In genomic region chr13:110305949-110306339, GRCh38 we compare ENCODE assay signal across 11 cellular contexts. TPM values are rescaled to one million over a fixed set of nuclear protein-coding genes. Genes with fewer than 3 reads are reported as not detected.
DNase-seq lines count a peak whose midpoint lies in the region; ATAC-seq and TF ChIP-seq lines count a peak whose summit lies in the region.
"Had no signal": no experiment of that assay in that cellular context is flagged by ENCODE, and none has a peak within 500 bp of the region (broad histone marks: within the 10 kb centered on the region; RNA-seq: fewer than 3 reads in every experiment).

No MANE protein-coding gene starts in this region.

- H3K27me3 Mint-ChIP-seq in GM23338 (ENCODE audit: insufficient read depth, low read depth, poor library complexity) (peaks cover 20% of the 10 kb centered on the region), T-cell (peaks cover 64% of the 10 kb centered on the region in 2 donors)
- peaks cover 80% of the 10 kb centered on the region for H3K27me3 Mint-ChIP-seq in activated naive CD8-positive, alpha-beta T cell treated with anti-CD3 and anti-CD28 coated beads, Interleukin-2, amount 50 U/mL, for 24 hours

- peaks cover 63% of the 10 kb centered on the region for H3K79me2 ChIP-seq in GM23338 (replicated peaks; ENCODE audit: insufficient read depth)

- H3K4me1 Mint-ChIP-seq in GM23338 (peaks cover 38% of the 10 kb centered on the region), T-cell (peaks cover 5 to 14% (median 6%) of the 10 kb centered on the region in 3 donors)
- peaks cover 6% of the 10 kb centered on the region for H3K4me1 Mint-ChIP-seq in activated naive CD8-positive, alpha-beta T cell treated with anti-CD3 and anti-CD28 coated beads, Interleukin-2, amount 50 U/mL, for 24 hours

- no peaks in the 10 kb centered on the region for H3K9me3 ChIP-seq in iPS-15b (ENCODE audit: control insufficient read depth, insufficient read depth, low read length)
- H3K9me3 ChIP-seq in sigmoid colon = no peaks in the 10 kb centered on the region

- TF ChIP-seq EP300 in sigmoid colon (IDR thresholded peaks at IDR 0.05) = no peak

- H3K36me3 ChIP-seq in GM23338 (ENCODE audit: insufficient read depth) (peaks cover 3% of the 10 kb centered on the region; the same call in 1 of the 2 replicates), iPS-15b (ENCODE audit: control insufficient read depth, insufficient read depth, low read length) (no peaks in the 10 kb centered on the region), sigmoid colon (no peaks in the 10 kb centered on the region)

- no peaks in the 10 kb centered on the region; the same call in 1 of the 2 replicates for H4K20me1 ChIP-seq in GM23338 (replicated peaks; ENCODE audit: insufficient read depth)

- H3K4me3 Mint-ChIP-seq in GM23338 (peak overlapping the region; percentile 80), T-cell (no peak overlapping the region)
- H3K4me3 Mint-ChIP-seq in activated naive CD8-positive, alpha-beta T cell treated with anti-CD3 and anti-CD28 coated beads, Interleukin-2, amount 50 U/mL, for 24 hours = no peak overlapping the region

- peaks cover 36% of the 10 kb centered on the region for H3K4me1 ChIP-seq in GM23338 (ENCODE audit: insufficient read depth)
- H3K4me1 ChIP-seq in iPS-15b (ENCODE audit: control insufficient read depth, insufficient read depth, low read length) = peaks cover 3% of the 10 kb centered on the region
- H3K4me1 ChIP-seq in sigmoid colon = peaks cover 0 to 63% (median 62%) of the 10 kb centered on the region in 4 donors

- TF ChIP-seq POLR2A in sigmoid colon (IDR thresholded peaks at IDR 0.05) = no peak

- H3K27me3 ChIP-seq in GM23338 (ENCODE audit: insufficient read depth) = peaks cover 31% of the 10 kb centered on the region
- peaks cover 27% of the 10 kb centered on the region for H3K27me3 ChIP-seq in iPS-15b (ENCODE audit: control insufficient read depth, insufficient read depth, low read length)
- H3K27me3 ChIP-seq in sigmoid colon = no peaks in the 10 kb centered on the region

- H2AFZ ChIP-seq in GM23338 = no peak overlapping the region

- ATAC-seq in GM23338 (no peak), GM18907 (IDR thresholded peaks at IDR 0.05; ENCODE audit: unreplicated experiment) (no peak), T-cell (replicated peaks in 1 of 4) (no peak)
- ATAC-seq in activated naive CD8-positive, alpha-beta T cell treated with anti-CD3 and anti-CD28 coated beads, Interleukin-2, amount 50 U/mL, for 24 hours = no peak

- no peak for DNase-seq in GM23338 (ENCODE audit: low spot score)
- DNase-seq in astrocyte of the cerebellum (ENCODE audit: low read depth) = no peak
- peak; percentile 68 for DNase-seq in sigmoid colon
- no peak for DNase-seq in activated naive CD8-positive, alpha-beta T cell treated with anti-CD3 and anti-CD28 coated beads, Interleukin-2, amount 50 U/mL, for 24 hours
- no peak for DNase-seq in NCI-H1694 treated with DMSO at 0.1 percent for 48 hours (lab: John Stamatoyannopoulos, UW)
- no peak for DNase-seq in T-cell
- DNase-seq: central memory CD4-positive, alpha-beta T cell; NCI-H187; stimulated activated CD4-positive, alpha-beta T cell treated with anti-CD3 and anti-CD28 coated beads, Interleukin-12 subunit alpha, Interleukin-12 subunit beta, amount 100 ng/mL, for 4 hours had no signal

- no peaks in the 10 kb centered on the region for H3F3A ChIP-seq in GM23338 (replicated peaks; ENCODE audit: low read depth)

- H3K27ac ChIP-seq in GM23338 (ENCODE audit: low read depth) (no peak overlapping the region), sigmoid colon (peak overlapping the region; percentile 98 to 100 (median 99))

- intact Hi-C loops in sigmoid colon (cut with DNase I) = loop anchor here (1.0 to 5.0 kb wide), 3 partner anchors 69 to 106 kb away; no protein-coding TSS in a partner anchor

- in situ Hi-C loops in astrocyte of the cerebellum (cut with HindIII; ENCODE audit: low sequenced_read_pairs) = no loop called here

- CTCF ChIA-PET in T-cell (lab: Charles Lee) = no interaction called here

- no peaks in the 10 kb centered on the region; the same call in 1 of the 2 replicates for H3K9me2 ChIP-seq in GM23338 (ENCODE audit: insufficient read depth)

- H3K4me2 ChIP-seq in GM23338 = peak overlapping the region; percentile 95

- no peak overlapping the region for H3K27ac Mint-ChIP-seq in GM23338
- H3K27ac Mint-ChIP-seq in activated naive CD8-positive, alpha-beta T cell treated with anti-CD3 and anti-CD28 coated beads, Interleukin-2, amount 50 U/mL, for 24 hours = no peak overlapping the region
- no peak overlapping the region for H3K27ac Mint-ChIP-seq in T-cell

- H3K4me3 ChIP-seq in GM23338 (peak overlapping the region; percentile 98), astrocyte of the cerebellum (ENCODE audit: low read depth, low read length) (peak overlapping the region; percentile 64), iPS-15b (ENCODE audit: low read depth, low read length) (peak overlapping the region; percentile 88), sigmoid colon (peak overlapping the region; percentile 83 to 99 (median 95))

- TF ChIP-seq CTCF in GM23338 (conservative IDR thresholded peaks at IDR 0.05; ENCODE audit: low read depth in 2 of 2) = no peak
- no peak for TF ChIP-seq CTCF in astrocyte of the cerebellum (IDR thresholded peaks at IDR 0.05; ENCODE audit: low read depth, low read length, missing control alignments)
- no peak for TF ChIP-seq CTCF in sigmoid colon (IDR thresholded peaks at IDR 0.05)

- 20 to 41% methylated on average over 6 of the region's 6 CpGs for WGBS in sigmoid colon, 2 donors

- POLR2A ChIA-PET in T-cell (lab: Charles Lee) = no interaction called here

- no peak overlapping the region for H3K9ac ChIP-seq in iPS-15b (ENCODE audit: low read depth, low read length)

- H3K9me3 Mint-ChIP-seq in GM23338 (peaks cover 3% of the 10 kb centered on the region; the same call in 1 of the 3 replicates), T-cell (no peaks in the 10 kb centered on the region)
- H3K9me3 Mint-ChIP-seq in activated naive CD8-positive, alpha-beta T cell treated with anti-CD3 and anti-CD28 coated beads, Interleukin-2, amount 50 U/mL, for 24 hours = no peaks in the 10 kb centered on the region

- H3K36me3 Mint-ChIP-seq in GM23338 (ENCODE audit: low read depth) = peaks cover 2% of the 10 kb centered on the region; the same call in 2 of the 3 replicates
- no peaks in the 10 kb centered on the region for H3K36me3 Mint-ChIP-seq in activated naive CD8-positive, alpha-beta T cell treated with anti-CD3 and anti-CD28 coated beads, Interleukin-2, amount 50 U/mL, for 24 hours (ENCODE audit: low read depth)
- no peaks in the 10 kb centered on the region for H3K36me3 Mint-ChIP-seq in T-cell

TF ChIP-seq in GM23338, 12 proteins besides CTCF, POLR2A, EP300 and RAD21 (continues in another document):
- TF ChIP-seq EZH2phosphoT487 (IDR thresholded peaks at IDR 0.05; ENCODE audit: unreplicated experiment) = no peak
- TF ChIP-seq STAT1 (IDR thresholded peaks at IDR 0.05; ENCODE audit: unreplicated experiment) = no peak
- TF ChIP-seq CREB1 (CRISPR knock-in tag; IDR thresholded peaks at IDR 0.05; ENCODE audit: low read depth) = no peak

RNA-seq across cellular contexts. Expression of gene COL4A1, which starts 1.0 kb away (rescaled TPM):
- 110 and 112 TPM in 2 replicates for total RNA-seq in GM23338 (2014; rRNA removed; shearing (Covaris generic))
- 38.7 and 39.1 TPM in 2 replicates for polyA plus RNA-seq in GM23338 (2016; fragmentation: Nextera tagmentation; extraction: Ambion mirVana)
- 100 to 1,000 TPM; 235 to 598 (median 350) TPM for total RNA-seq in sigmoid colon
- polyA plus RNA-seq in sigmoid colon = 10 to 100 TPM in 2 of 3 donors, 1 to 10 TPM in 1; 9.2 to 60.5 (median 10.8) TPM
- 1 to 10 TPM in 1 of 5 donors, under 1 TPM in 2, not detected in 2; 0.49 to 1.3 (median 0.85) TPM for total RNA-seq in T-cell

RNA-seq across cellular contexts. Expression of gene COL4A2, which starts 1.1 kb away (rescaled TPM):
- total RNA-seq in GM23338 (2014; rRNA removed; shearing (Covaris generic)) = 117 and 131 TPM in 2 replicates
- polyA plus RNA-seq in GM23338 (2016; fragmentation: Nextera tagmentation; extraction: Ambion mirVana) (35.6 and 37.4 TPM in 2 replicates), sigmoid colon (10 to 100 TPM; 24.0 to 83.5 (median 25.2) TPM)
- total RNA-seq in sigmoid colon (1,000 to 10,000 TPM in 1 of 4 donors, 100 to 1,000 TPM in 3; 306 to 1,039 (median 489) TPM), T-cell (1 to 10 TPM in 2 of 5 donors, under 1 TPM in 1, not detected in 2; 0.72 to 2.2 (median 1.6) TPM)

Comparison
In these comparisons a context has a peak if more than half of its experiments do, and no peak if none do; other contexts are left out.
1. RNA of gene COL4A1, which starts 1.0 kb away (total RNA-seq): 235 to 598 TPM in sigmoid colon and 110 to 112 TPM in GM23338; 0.49 to 1.3 TPM in T-cell; every median in the first group is over 10 times any median in the second.
2. RNA of gene COL4A2, which starts 1.1 kb away (total RNA-seq): 306 to 1,039 TPM in sigmoid colon and 117 to 131 TPM in GM23338; 0.72 to 2.2 TPM in T-cell; every median in the first group is over 10 times any median in the second.
3. Peak in every context shown above with its lines, with median percentiles within 50 percentile points of each other: H3K4me3 ChIP-seq.